Comparison of ENCODE assay signal across 8 cellular contexts in the genomic region with DNA sequence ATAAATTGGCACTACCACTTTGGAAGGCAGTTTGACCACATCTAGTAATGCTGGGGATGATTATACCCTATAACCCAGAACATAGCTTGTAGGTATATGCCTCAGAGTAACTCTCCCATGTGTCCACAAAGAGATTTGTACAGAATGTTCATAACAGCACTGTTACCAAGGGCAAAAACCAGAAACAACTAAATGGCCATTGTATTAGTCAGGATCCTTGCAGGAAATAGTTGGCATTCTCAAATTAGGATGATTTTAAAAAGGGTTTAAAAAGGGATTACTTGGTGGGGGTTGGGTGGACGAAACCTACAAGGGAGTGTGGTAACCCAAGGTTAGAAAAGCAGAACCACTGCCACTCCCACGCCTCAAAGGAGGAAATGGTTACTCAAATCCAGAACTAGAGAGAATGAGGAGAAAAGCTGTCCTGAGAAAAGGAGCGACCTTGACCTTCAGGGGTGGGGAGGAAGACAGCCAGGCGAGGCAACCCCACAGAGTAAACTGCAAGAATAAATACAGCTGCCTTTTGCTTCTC. TPM values are rescaled to one million over a fixed set of nuclear protein-coding genes. Genes with fewer than 3 reads are reported as not detected.
DNase-seq lines count a peak whose midpoint lies in the region; ATAC-seq and TF ChIP-seq lines count a peak whose summit lies in the region.

No MANE protein-coding gene starts in this region.

- H3K9me3 ChIP-seq in mesodermal cell (ENCODE audit: control insufficient read depth, low read length) = peaks cover 3% of the 10 kb centered on the region

- no peaks in the 10 kb centered on the region for H3K36me3 ChIP-seq in mesodermal cell (ENCODE audit: control insufficient read depth, insufficient read depth, low read length)

- H3K4me3 ChIP-seq in astrocyte of the cerebellum (ENCODE audit: low read depth, low read length) (no peak overlapping the region), mesodermal cell (ENCODE audit: extremely low read depth, insufficient read depth, low read length, poor library complexity, severe bottlenecking) (no peak overlapping the region)

- in situ Hi-C loops in KBM-7 (cut with MboI; ENCODE audit: low pct_unique_long_range_greater_than_20kb, low sequenced_read_pairs) (loop anchor here (25.0 kb wide), 1 partner anchor 339 kb away; no protein-coding TSS in a partner anchor), astrocyte of the cerebellum (cut with HindIII; ENCODE audit: low sequenced_read_pairs) (no loop called here)

- peak overlapping the region; percentile 83 for H3K27ac ChIP-seq in mesodermal cell (ENCODE audit: low read depth, low read length, severe bottlenecking)

- H3K4me1 ChIP-seq in mesodermal cell (ENCODE audit: control insufficient read depth, insufficient read depth, low read length, poor library complexity, severe bottlenecking) = peaks cover 19% of the 10 kb centered on the region

- 76 to 93% methylated on average over 2 of the region's 4 CpGs for WGBS in mesodermal cell (ENCODE audit: insufficient coverage in 2 of 2), 2 experiments

- TF ChIP-seq CTCF in astrocyte of the cerebellum (IDR thresholded peaks at IDR 0.05; ENCODE audit: low read depth, low read length, missing control alignments) = no peak

- ATAC-seq in GM18873 (IDR thresholded peaks at IDR 0.05; ENCODE audit: low FRiP score, unreplicated experiment) = no peak

- DNase-seq in GDM1 (lab: John Stamatoyannopoulos, UW) = peak; percentile 59
- peak; percentile 89 for DNase-seq in KBM-7
- peak; percentile 16 for DNase-seq in astrocyte of the cerebellum (ENCODE audit: low read depth)
- no peak for DNase-seq in DMS53 (lab: John Stamatoyannopoulos, UW)
- no peak for DNase-seq in mucosa of gallbladder (ENCODE audit: low spot score)
- no peak for DNase-seq in inferior parietal cortex (ENCODE audit: extremely low spot score)

RNA-seq across cellular contexts. Expression of gene CPPED1, which starts 2.1 kb away (rescaled TPM):
- polyA plus RNA-seq in mesodermal cell (2013, experiment 1 of 2) = 10.3 TPM
- polyA plus RNA-seq in mesodermal cell (2013, experiment 2 of 2) = 9.2 TPM
- 17.5 TPM for total RNA-seq in mucosa of gallbladder

Comparison
In these comparisons a context has a peak if more than half of its experiments do, and no peak if none do; other contexts are left out.
1. DNase-seq: peak in GDM1 (single experiment), KBM-7 (single experiment) and astrocyte of the cerebellum (single experiment); none in DMS53 (single experiment), mucosa of gallbladder (single experiment) and inferior parietal cortex (single experiment).